ENCODE assay signal across 8 cellular contexts in the genomic region with DNA sequence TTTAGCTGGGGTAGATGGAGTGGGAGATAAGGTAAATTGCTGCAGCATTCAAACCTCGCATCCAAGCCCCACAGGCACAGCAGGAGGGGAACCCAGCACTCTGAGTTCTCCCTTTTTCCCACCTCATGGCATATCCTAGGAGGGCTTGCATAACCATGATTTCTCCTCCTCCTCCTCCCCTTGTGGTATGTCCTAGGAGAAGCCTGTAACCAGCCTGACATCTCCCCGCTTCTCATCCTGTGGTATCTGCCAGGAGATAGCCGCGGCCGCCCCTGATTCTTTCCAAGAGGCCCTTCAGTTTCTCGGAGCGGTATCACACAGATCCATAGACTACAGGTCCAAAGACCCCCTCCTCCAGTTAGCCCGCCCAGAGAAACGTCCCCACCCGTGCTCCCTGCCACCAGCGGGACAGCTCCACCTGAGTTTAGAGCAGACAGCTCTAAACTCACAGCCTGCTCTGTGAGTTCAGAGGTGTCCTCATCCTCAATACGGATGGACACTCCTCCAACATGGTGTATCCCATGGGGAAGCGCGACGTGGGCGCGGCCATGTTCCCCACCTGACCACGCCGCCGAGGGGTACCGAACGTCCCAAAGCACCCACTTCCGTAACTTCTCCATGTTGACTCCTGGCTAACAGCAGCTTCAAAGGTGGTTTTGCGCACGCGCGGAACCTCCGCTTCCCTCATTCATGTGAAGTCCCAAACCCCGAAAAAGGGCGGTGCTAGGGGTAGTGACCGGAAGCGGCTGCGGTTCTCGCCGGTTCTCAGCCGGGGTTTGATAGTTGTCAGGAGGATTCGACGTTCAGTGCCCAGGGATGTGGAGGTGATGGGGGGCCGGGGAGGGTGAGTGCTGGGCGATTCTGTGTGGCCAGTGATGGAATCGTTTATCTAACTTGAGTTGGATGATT. TPM values are rescaled to one million over a fixed set of nuclear protein-coding genes. Genes with fewer than 3 reads are reported as not detected.
DNase-seq lines count a peak whose midpoint lies in the region; ATAC-seq and TF ChIP-seq lines count a peak whose summit lies in the region.

A gene (plus strand): TSS at position 739 of the 909 bp plus-strand sequence. CDS start 9,366 bp downstream, outside the sequence.

- H3K4me1 ChIP-seq in esophagus (ENCODE audit: control insufficient read depth in 2 of 2, insufficient read depth in 2 of 2, low read length in 1 of 2) (no peaks in the 10 kb centered on the region), mucosa of stomach (ENCODE audit: control insufficient read depth, insufficient read depth, low read length) (peaks cover 5% of the 10 kb centered on the region)

- peaks cover 16% of the 10 kb centered on the region for H3K4me1 Mint-ChIP-seq in activated T-cell treated with anti-CD3 and anti-CD28 coated beads, Interleukin-2, amount 50 U/mL, for 4 hours (ENCODE audit: low read depth)

- no peaks in the 10 kb centered on the region for H3K27me3 Mint-ChIP-seq in activated T-cell treated with anti-CD3 and anti-CD28 coated beads, Interleukin-2, amount 50 U/mL, for 4 hours (ENCODE audit: low read depth)

- H3K9me3 ChIP-seq in esophagus (ENCODE audit: control insufficient read depth in 2 of 2, insufficient read depth in 1 of 2, low read depth in 1 of 2, low read length in 1 of 2), result no peaks in the 10 kb centered on the region
- H3K9me3 ChIP-seq in mucosa of stomach (ENCODE audit: control insufficient read depth, low read length), result no peaks in the 10 kb centered on the region

- peak within 1 kb of the TSS; percentile 76 for H3K9ac ChIP-seq in mucosa of stomach (ENCODE audit: low read length)

- DNase-seq in DMS79 (lab: John Stamatoyannopoulos, UW) (peak; percentile 90), KG1 (lab: John Stamatoyannopoulos, UW) (peak; percentile 76)
- peak; percentile 86 for DNase-seq in activated T-cell treated with anti-CD3 and anti-CD28 coated beads, Interleukin-2, amount 50 U/mL, for 4 hours
- peak; percentile 92 for DNase-seq in stimulated activated CD8-positive, alpha-beta memory T cell treated with anti-CD3 and anti-CD28 coated beads, Interleukin-4, amount 100 ng/mL, for 48 hours

- H3K4me3 Mint-ChIP-seq in activated T-cell treated with anti-CD3 and anti-CD28 coated beads, Interleukin-2, amount 50 U/mL, for 4 hours, result peak within 1 kb of the TSS; percentile 99

- no peaks in the 10 kb centered on the region for H3K9me3 Mint-ChIP-seq in activated T-cell treated with anti-CD3 and anti-CD28 coated beads, Interleukin-2, amount 50 U/mL, for 4 hours

- WGBS in esophagus, 2 donors, result 1 to 30% methylated on average over 41 of the region's 41 CpGs

- H3K36me3 ChIP-seq in esophagus (ENCODE audit: control insufficient read depth in 2 of 2, insufficient read depth in 2 of 2, low read length in 1 of 2) (no peaks in the 10 kb centered on the region), mucosa of stomach (ENCODE audit: control insufficient read depth, insufficient read depth, low read length) (no peaks in the 10 kb centered on the region)

- no peaks in the 10 kb centered on the region for H3K36me3 Mint-ChIP-seq in activated T-cell treated with anti-CD3 and anti-CD28 coated beads, Interleukin-2, amount 50 U/mL, for 4 hours (ENCODE audit: insufficient read depth)

- H3K27ac ChIP-seq in esophagus (ENCODE audit: low read depth in 2 of 2, low read length in 1 of 2), result peak within 1 kb of the TSS; percentile 45 to 52

- peak; percentile 85 for ATAC-seq in GM21737 (IDR thresholded peaks at IDR 0.05; ENCODE audit: unreplicated experiment)
- ATAC-seq in activated T-cell treated with anti-CD3 and anti-CD28 coated beads, Interleukin-2, amount 50 U/mL, for 4 hours, result peak; percentile 94 to 98

- peak within 1 kb of the TSS; percentile 45 to 54 for H3K4me3 ChIP-seq in esophagus (ENCODE audit: low read depth in 1 of 2, low read length in 2 of 2)
- H3K4me3 ChIP-seq in mucosa of stomach (ENCODE audit: low read length), result peak within 1 kb of the TSS; percentile 50

- H3K27me3 ChIP-seq in esophagus (ENCODE audit: control insufficient read depth in 1 of 2, insufficient read depth in 2 of 2, low read length in 2 of 2) (peaks cover 0 to 3% of the 10 kb centered on the region in 2 donors), mucosa of stomach (ENCODE audit: control insufficient read depth, insufficient read depth, low read length) (no peaks in the 10 kb centered on the region)

TF ChIP-seq in PFSK-1, 5 proteins besides CTCF, POLR2A, EP300 and RAD21:
- TF ChIP-seq POLR2AphosphoS5 (IDR thresholded peaks at IDR 0.05; ENCODE audit: low read depth, low read length) (peak; percentile 26), FOXP2 (optimal IDR thresholded peaks at IDR 0.05; ENCODE audit: borderline replicate concordance, extremely low read depth, extremely low read length, insufficient read depth) (no peak)
TF ChIP-seq in PFSK-1: peak in this region for 1.

RNA-seq across cellular contexts. Expression of the gene that starts here (rescaled TPM):
- polyA plus RNA-seq in PFSK-1 (2012; ENCODE audit: insufficient read length, low read depth), result 2.6 TPM
- 1 to 10 TPM; 5.4 to 7.6 (median 7.6) TPM for total RNA-seq in activated T-cell treated with anti-CD3 and anti-CD28 coated beads, Interleukin-2, amount 50 U/mL, for 4 hours
- polyA plus RNA-seq in esophagus, result under 1 TPM; 0.65 to 0.86 TPM

Comparison
In these comparisons a context has a peak if more than half of its experiments do, and no peak if none do; other contexts are left out.
1. Peak in every context shown above with its lines: DNase-seq, ATAC-seq, H3K4me3 ChIP-seq and H3K27ac ChIP-seq.